17 cellular contexts compared by ENCODE assay signal in genomic region chr6:107794771-107795170, GRCh38. TPM values are rescaled to one million over a fixed set of nuclear protein-coding genes. Genes with fewer than 3 reads are reported as not detected.
DNase-seq lines count a peak whose midpoint lies in the region; ATAC-seq and TF ChIP-seq lines count a peak whose summit lies in the region.
"Had no signal": no experiment of that assay in that cellular context is flagged by ENCODE, and none has a peak within 500 bp of the region (broad histone marks: within the 10 kb centered on the region; RNA-seq: fewer than 3 reads in every experiment).

No MANE protein-coding gene starts in this region.

- H3K27me3 Mint-ChIP-seq in T-cell = no peaks in the 10 kb centered on the region

- CTCF ChIA-PET in T-cell (lab: Charles Lee) = no interaction called here

- peaks cover 85 to 92% (median 85%) of the 10 kb centered on the region in 3 donors for H3K4me1 Mint-ChIP-seq in T-cell

- no peaks in the 10 kb centered on the region for H3K4me1 ChIP-seq in right atrium auricular region
- peaks cover 33% of the 10 kb centered on the region for H3K4me1 ChIP-seq in effector memory CD4-positive, alpha-beta T cell (ENCODE audit: control insufficient read depth, insufficient read depth, low read length, poor library complexity, severe bottlenecking)
- H3K4me1 ChIP-seq: BE2C had no signal

- no peak for ATAC-seq in Right ventricle myocardium inferior
- ATAC-seq in T-cell (replicated peaks in 1 of 4) = no peak

- H3K27me3 ChIP-seq in right atrium auricular region = no peaks in the 10 kb centered on the region
- no peaks in the 10 kb centered on the region for H3K27me3 ChIP-seq in effector memory CD4-positive, alpha-beta T cell (replicated peaks; ENCODE audit: control insufficient read depth, insufficient read depth, low read length, poor library complexity, severe bottlenecking)

- H3K36me3 Mint-ChIP-seq in T-cell = peaks cover 11% of the 10 kb centered on the region

- TF ChIP-seq CTCF in right atrium auricular region (IDR thresholded peaks at IDR 0.05) = no peak
- no peak for TF ChIP-seq CTCF in coronary artery (IDR thresholded peaks at IDR 0.05)

- no peaks in the 10 kb centered on the region for H3K36me3 ChIP-seq in right atrium auricular region
- no peaks in the 10 kb centered on the region for H3K36me3 ChIP-seq in effector memory CD4-positive, alpha-beta T cell (ENCODE audit: control insufficient read depth, insufficient read depth, low read length)
- H3K36me3 ChIP-seq: BE2C had no signal

- peak; percentile 9 for DNase-seq in right atrium auricular region (ENCODE audit: low spot score)
- no peak for DNase-seq in Right ventricle myocardium inferior (ENCODE audit: missing footprints)
- DNase-seq in T-cell = no peak
- no peak for DNase-seq in effector memory CD4-positive, alpha-beta T cell
- DNase-seq in ureter (ENCODE audit: low spot score) = peak; percentile 1
- no peak for DNase-seq in coronary artery (ENCODE audit: low spot score)
- no peak for DNase-seq in NCI-H2171 (lab: John Stamatoyannopoulos, UW)
- DNase-seq in AG20443 (ENCODE audit: low spot score) = no peak
- DNase-seq: BE2C, COR-L47, DMS153, H9, Karpas-422, MM.1S, NCI-H2029, NCI-H510A had no signal

- peaks cover 0 to 7% of the 10 kb centered on the region in 2 donors for H3K9me3 ChIP-seq in right atrium auricular region
- H3K9me3 ChIP-seq in effector memory CD4-positive, alpha-beta T cell (ENCODE audit: control insufficient read depth, low read length) = no peaks in the 10 kb centered on the region
- H3K9me3 ChIP-seq: BE2C had no signal

- no peak overlapping the region for H3K4me3 Mint-ChIP-seq in T-cell
- H3K4me3 Mint-ChIP-seq: H9 had no signal

- intact Hi-C loops in Right ventricle myocardium inferior (cut with DNase I) = no loop called here

- peak overlapping the region; percentile 82 to 98 for H3K27ac Mint-ChIP-seq in T-cell
- H3K27ac Mint-ChIP-seq: H9 had no signal

- peaks cover 0 to 4% (median 0%) of the 10 kb centered on the region in 3 donors for H3K9me3 Mint-ChIP-seq in T-cell
- H3K9me3 Mint-ChIP-seq: H9 had no signal

- no peak overlapping the region for H3K4me3 ChIP-seq in right atrium auricular region
- H3K4me3 ChIP-seq in effector memory CD4-positive, alpha-beta T cell (ENCODE audit: insufficient read depth, low read depth, low read length, poor library complexity, severe bottlenecking) = no peak overlapping the region
- no peak overlapping the region for H3K4me3 ChIP-seq in coronary artery

- H3K27ac ChIP-seq in right atrium auricular region (no peak overlapping the region), coronary artery (no peak overlapping the region)
- H3K27ac ChIP-seq in effector memory CD4-positive, alpha-beta T cell (ENCODE audit: insufficient read depth, low read length, poor library complexity, severe bottlenecking) = peak overlapping the region; percentile 14

- POLR2A ChIA-PET in T-cell (lab: Charles Lee) = interaction anchor here in 1 of 2 donors (1.1 kb wide), 1 partner anchor 9 kb away, joined by 3 read pairs; no protein-coding TSS in a partner anchor

RNA-seq across cellular contexts. Expression of gene SCML4, which starts 29.3 kb away (rescaled TPM):
- total RNA-seq in right atrium auricular region (under 1 TPM; 0.28 to 0.44 TPM), Right ventricle myocardium inferior (0.11 TPM), T-cell (100 to 1,000 TPM in 1 of 5 donors, 10 to 100 TPM in 4; 71.4 to 106 (median 82.3) TPM), ureter (4.4 TPM)
- total RNA-seq: H9, RPMI7951 had no signal

Comparison
In these comparisons a context has a peak if more than half of its experiments do, and no peak if none do; other contexts are left out.
1. DNase-seq: peak in right atrium auricular region (single experiment) and ureter (single experiment); none in Right ventricle myocardium inferior (single experiment), T-cell (0 of 34), effector memory CD4-positive, alpha-beta T cell (0 of 3), coronary artery (single experiment), NCI-H2171 (single experiment) and AG20443 (single experiment).
2. RNA of gene SCML4, which starts 29.3 kb away (total RNA-seq): 71.4 to 106 TPM in T-cell; 4.4 TPM in ureter (single experiment), 0.28 to 0.44 TPM in right atrium auricular region and 0.11 TPM in Right ventricle myocardium inferior (single experiment); every median in the first group is over 10 times any median in the second.